Comparison of ENCODE assay signal across 1 cellular context in the genomic region with DNA sequence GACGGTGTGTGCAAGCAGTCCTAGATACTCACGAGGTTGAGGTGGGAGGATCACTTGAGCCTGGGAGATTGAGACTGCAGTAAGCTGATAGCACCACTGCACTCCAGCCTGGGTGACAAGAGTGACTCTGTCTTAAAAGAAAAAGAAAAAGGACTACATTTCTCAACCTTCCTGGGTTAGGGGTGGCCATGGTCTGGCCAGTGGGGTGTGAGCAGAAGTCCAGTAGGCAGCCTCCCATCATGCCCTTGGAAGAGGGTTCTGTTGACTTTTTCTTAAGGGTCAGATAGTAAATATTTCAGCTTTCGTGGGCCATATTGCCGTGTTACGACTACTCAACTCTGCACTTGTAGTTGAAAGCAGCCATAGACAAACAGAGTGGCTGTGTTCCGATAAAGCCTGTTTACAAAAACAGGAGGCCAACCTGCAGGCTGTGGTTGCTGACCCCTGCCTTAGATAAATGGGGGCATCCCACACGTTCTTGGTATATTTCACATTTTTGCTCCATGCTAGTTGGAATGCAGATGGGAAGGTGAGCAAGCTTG.
TF ChIP-seq lines count a peak whose summit lies in the region.

No MANE protein-coding gene starts in this region.

TF ChIP-seq in K562, 482 proteins besides CTCF, POLR2A, EP300 and RAD21 (continued from another document and continues in another):
- TF ChIP-seq, protein P1, sequence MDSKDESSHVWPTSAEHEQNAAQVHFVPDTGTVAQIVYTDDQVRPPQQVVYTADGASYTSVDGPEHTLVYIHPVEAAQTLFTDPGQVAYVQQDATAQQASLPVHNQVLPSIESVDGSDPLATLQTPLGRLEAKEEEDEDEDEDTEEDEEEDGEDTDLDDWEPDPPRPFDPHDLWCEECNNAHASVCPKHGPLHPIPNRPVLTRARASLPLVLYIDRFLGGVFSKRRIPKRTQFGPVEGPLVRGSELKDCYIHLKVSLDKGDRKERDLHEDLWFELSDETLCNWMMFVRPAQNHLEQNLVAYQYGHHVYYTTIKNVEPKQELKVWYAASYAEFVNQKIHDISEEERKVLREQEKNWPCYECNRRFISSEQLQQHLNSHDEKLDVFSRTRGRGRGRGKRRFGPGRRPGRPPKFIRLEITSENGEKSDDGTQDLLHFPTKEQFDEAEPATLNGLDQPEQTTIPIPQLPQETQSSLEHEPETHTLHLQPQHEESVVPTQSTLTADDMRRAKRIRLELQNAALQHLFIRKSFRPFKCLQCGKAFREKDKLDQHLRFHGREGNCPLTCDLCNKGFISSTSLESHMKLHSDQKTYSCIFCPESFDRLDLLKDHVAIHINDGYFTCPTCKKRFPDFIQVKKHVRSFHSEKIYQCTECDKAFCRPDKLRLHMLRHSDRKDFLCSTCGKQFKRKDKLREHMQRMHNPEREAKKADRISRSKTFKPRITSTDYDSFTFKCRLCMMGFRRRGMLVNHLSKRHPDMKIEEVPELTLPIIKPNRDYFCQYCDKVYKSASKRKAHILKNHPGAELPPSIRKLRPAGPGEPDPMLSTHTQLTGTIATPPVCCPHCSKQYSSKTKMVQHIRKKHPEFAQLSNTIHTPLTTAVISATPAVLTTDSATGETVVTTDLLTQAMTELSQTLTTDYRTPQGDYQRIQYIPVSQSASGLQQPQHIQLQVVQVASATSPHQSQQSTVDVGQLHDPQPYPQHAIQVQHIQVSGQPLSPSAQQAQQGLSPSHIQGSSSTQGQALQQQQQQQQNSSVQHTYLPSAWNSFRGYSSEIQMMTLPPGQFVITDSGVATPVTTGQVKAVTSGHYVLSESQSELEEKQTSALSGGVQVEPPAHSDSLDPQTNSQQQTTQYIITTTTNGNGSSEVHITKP (IDR thresholded peaks at IDR 0.05; ENCODE audit: partially characterized antibody) = peak; percentile 93
- TF ChIP-seq TCFL5 (CRISPR knock-in tag; conservative IDR thresholded peaks at IDR 0.05) (no peak), ELF1 (tag; IDR thresholded peaks at IDR 0.05) (peak; percentile 23; the same call in 1 of the 2 replicates), ZNF23 (CRISPR knock-in tag; IDR thresholded peaks at IDR 0.05) (no peak), POLR2AphosphoS5 (IDR thresholded peaks at IDR 0.05; ENCODE audit: control insufficient read depth, insufficient read depth, low read depth, low read length) (peak; percentile 80), ZNF232 (CRISPR knock-in tag; IDR thresholded peaks at IDR 0.05) (no peak), FIP1L1 (IDR thresholded peaks at IDR 0.05; ENCODE audit: low read depth, low read length, poor library complexity, severe bottlenecking) (no peak), CHCHD3 (CRISPR knock-in tag; IDR thresholded peaks at IDR 0.05) (no peak), KDM1A (IDR thresholded peaks at IDR 0.05) (peak; percentile 63 to 67), NCOR1 (IDR thresholded peaks at IDR 0.05) (peak; percentile 88), MTA1 (IDR thresholded peaks at IDR 0.05; ENCODE audit: borderline replicate concordance) (no peak), NUFIP1 (IDR thresholded peaks at IDR 0.05; ENCODE audit: partially characterized antibody) (no peak), ZNF140 (CRISPR knock-in tag; IDR thresholded peaks at IDR 0.05) (no peak), ZNF274 (IDR thresholded peaks at IDR 0.05; ENCODE audit: borderline replicate concordance, low read depth, low read length) (no peak), NRF1 (conservative IDR thresholded peaks at IDR 0.05 in 1 of 2, IDR thresholded peaks at IDR 0.05 in 1 of 2) (peak; percentile 58; a peak in 2 of 4 replicates), CCNT2 (IDR thresholded peaks at IDR 0.05; ENCODE audit: borderline replicate concordance, extremely low read depth, insufficient read length, low read depth, low read length) (peak; percentile 57), PHTF2 (CRISPR knock-in tag; IDR thresholded peaks at IDR 0.05) (no peak), TOE1 (IDR thresholded peaks at IDR 0.05; ENCODE audit: borderline replicate concordance) (peak; percentile 64; the same call in 1 of the 2 replicates), TOE1 (CRISPR knock-in tag; IDR thresholded peaks at IDR 0.05; ENCODE audit: borderline replicate concordance, low read depth) (no peak), POLR2H (tag; IDR thresholded peaks at IDR 0.05; ENCODE audit: low read depth) (no peak), PHB (CRISPR knock-in tag; IDR thresholded peaks at IDR 0.05) (no peak), MAFG (tag; conservative IDR thresholded peaks at IDR 0.05) (no peak), NR2F6 (CRISPR knock-in tag; IDR thresholded peaks at IDR 0.05) (no peak), FOXM1 (IDR thresholded peaks at IDR 0.05; ENCODE audit: low read depth) (peak; percentile 69), FOXM1 (CRISPR knock-in tag; IDR thresholded peaks at IDR 0.05; ENCODE audit: low read depth) (no peak), CREM (IDR thresholded peaks at IDR 0.05; ENCODE audit: low read depth) (peak; percentile 69), HDAC1 (IDR thresholded peaks at IDR 0.05) (peak in 1 of 2 experiments; percentile 64; a peak in 2 of 4 replicates), TRIM24 (IDR thresholded peaks at IDR 0.05) (peak; percentile 24 to 51; a peak in 1 of 4 replicates), HDAC6 (IDR thresholded peaks at IDR 0.05; ENCODE audit: low read depth, low read length) (no peak), SMARCC2 (IDR thresholded peaks at IDR 0.05; ENCODE audit: low read depth) (peak; percentile 85; the same call in 1 of the 2 replicates), MTA3 (IDR thresholded peaks at IDR 0.05; ENCODE audit: borderline replicate concordance) (peak; percentile 59; the same call in 1 of the 2 replicates), ATF1 (CRISPR knock-in tag; IDR thresholded peaks at IDR 0.05) (no peak), ATF1 (tag; IDR thresholded peaks at IDR 0.05) (peak; percentile 58), ZNF644 (tag; IDR thresholded peaks at IDR 0.05; ENCODE audit: low read depth) (peak; percentile 63; the same call in 1 of the 2 replicates), PML (IDR thresholded peaks at IDR 0.05; ENCODE audit: low read length) (peak; percentile 73), TCF3 (CRISPR knock-in tag; IDR thresholded peaks at IDR 0.05) (peak; percentile 85), ZNF695 (CRISPR knock-in tag; IDR thresholded peaks at IDR 0.05) (no peak), ZNF77 (CRISPR knock-in tag; IDR thresholded peaks at IDR 0.05) (no peak), SRSF9 (IDR thresholded peaks at IDR 0.05; ENCODE audit: borderline replicate concordance, low read depth, low read length) (no peak), MIER1 (IDR thresholded peaks at IDR 0.05; ENCODE audit: low read depth) (no peak), RBM39 (optimal IDR thresholded peaks at IDR 0.05; ENCODE audit: low read depth, low read length) (no peak), ZZZ3 (IDR thresholded peaks at IDR 0.05) (no peak), NFE2L1 (tag; IDR thresholded peaks at IDR 0.05; ENCODE audit: borderline replicate concordance, low read depth) (no peak), ZBTB1 (CRISPR knock-in tag; IDR thresholded peaks at IDR 0.05; ENCODE audit: borderline replicate concordance, low read depth) (no peak), MTA2 (IDR thresholded peaks at IDR 0.05; ENCODE audit: low read depth) (peak; percentile 84), ARID1B (IDR thresholded peaks at IDR 0.05) (peak; percentile 97), GTF2F1 (IDR thresholded peaks at IDR 0.05; ENCODE audit: low read depth, low read length) (no peak), ZNF57 (CRISPR knock-in tag; IDR thresholded peaks at IDR 0.05) (no peak), U2AF1 (optimal IDR thresholded peaks at IDR 0.05; ENCODE audit: low read depth, low read length) (no peak), RNF2 (IDR thresholded peaks at IDR 0.05) (0 out of 2 replicates have a peak, but pooled peaks have one; percentile 48)
- TF ChIP-seq, protein P2, sequence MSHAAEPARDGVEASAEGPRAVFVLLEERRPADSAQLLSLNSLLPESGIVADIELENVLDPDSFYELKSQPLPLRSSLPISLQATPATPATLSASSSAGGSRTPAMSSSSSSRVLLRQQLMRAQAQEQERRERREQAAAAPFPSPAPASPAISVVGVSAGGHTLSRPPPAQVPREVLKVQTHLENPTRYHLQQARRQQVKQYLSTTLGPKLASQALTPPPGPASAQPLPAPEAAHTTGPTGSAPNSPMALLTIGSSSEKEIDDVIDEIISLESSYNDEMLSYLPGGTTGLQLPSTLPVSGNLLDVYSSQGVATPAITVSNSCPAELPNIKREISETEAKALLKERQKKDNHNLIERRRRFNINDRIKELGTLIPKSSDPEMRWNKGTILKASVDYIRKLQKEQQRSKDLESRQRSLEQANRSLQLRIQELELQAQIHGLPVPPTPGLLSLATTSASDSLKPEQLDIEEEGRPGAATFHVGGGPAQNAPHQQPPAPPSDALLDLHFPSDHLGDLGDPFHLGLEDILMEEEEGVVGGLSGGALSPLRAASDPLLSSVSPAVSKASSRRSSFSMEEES (CRISPR knock-in tag; IDR thresholded peaks at IDR 0.05) = no peak
- TF ChIP-seq, protein P3, sequence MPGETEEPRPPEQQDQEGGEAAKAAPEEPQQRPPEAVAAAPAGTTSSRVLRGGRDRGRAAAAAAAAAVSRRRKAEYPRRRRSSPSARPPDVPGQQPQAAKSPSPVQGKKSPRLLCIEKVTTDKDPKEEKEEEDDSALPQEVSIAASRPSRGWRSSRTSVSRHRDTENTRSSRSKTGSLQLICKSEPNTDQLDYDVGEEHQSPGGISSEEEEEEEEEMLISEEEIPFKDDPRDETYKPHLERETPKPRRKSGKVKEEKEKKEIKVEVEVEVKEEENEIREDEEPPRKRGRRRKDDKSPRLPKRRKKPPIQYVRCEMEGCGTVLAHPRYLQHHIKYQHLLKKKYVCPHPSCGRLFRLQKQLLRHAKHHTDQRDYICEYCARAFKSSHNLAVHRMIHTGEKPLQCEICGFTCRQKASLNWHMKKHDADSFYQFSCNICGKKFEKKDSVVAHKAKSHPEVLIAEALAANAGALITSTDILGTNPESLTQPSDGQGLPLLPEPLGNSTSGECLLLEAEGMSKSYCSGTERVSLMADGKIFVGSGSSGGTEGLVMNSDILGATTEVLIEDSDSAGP (CRISPR knock-in tag; IDR thresholded peaks at IDR 0.05) = no peak
- TF ChIP-seq, protein P4, sequence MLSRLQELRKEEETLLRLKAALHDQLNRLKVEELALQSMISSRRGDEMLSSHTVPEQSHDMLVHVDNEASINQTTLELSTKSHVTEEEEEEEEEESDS (CRISPR knock-in tag; IDR thresholded peaks at IDR 0.05) = no peak
- TF ChIP-seq, protein P5, sequence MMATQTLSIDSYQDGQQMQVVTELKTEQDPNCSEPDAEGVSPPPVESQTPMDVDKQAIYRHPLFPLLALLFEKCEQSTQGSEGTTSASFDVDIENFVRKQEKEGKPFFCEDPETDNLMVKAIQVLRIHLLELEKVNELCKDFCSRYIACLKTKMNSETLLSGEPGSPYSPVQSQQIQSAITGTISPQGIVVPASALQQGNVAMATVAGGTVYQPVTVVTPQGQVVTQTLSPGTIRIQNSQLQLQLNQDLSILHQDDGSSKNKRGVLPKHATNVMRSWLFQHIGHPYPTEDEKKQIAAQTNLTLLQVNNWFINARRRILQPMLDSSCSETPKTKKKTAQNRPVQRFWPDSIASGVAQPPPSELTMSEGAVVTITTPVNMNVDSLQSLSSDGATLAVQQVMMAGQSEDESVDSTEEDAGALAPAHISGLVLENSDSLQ (IDR thresholded peaks at IDR 0.05) = peak; percentile 50; the same call in 1 of the 2 replicates
- TF ChIP-seq, protein P6, sequence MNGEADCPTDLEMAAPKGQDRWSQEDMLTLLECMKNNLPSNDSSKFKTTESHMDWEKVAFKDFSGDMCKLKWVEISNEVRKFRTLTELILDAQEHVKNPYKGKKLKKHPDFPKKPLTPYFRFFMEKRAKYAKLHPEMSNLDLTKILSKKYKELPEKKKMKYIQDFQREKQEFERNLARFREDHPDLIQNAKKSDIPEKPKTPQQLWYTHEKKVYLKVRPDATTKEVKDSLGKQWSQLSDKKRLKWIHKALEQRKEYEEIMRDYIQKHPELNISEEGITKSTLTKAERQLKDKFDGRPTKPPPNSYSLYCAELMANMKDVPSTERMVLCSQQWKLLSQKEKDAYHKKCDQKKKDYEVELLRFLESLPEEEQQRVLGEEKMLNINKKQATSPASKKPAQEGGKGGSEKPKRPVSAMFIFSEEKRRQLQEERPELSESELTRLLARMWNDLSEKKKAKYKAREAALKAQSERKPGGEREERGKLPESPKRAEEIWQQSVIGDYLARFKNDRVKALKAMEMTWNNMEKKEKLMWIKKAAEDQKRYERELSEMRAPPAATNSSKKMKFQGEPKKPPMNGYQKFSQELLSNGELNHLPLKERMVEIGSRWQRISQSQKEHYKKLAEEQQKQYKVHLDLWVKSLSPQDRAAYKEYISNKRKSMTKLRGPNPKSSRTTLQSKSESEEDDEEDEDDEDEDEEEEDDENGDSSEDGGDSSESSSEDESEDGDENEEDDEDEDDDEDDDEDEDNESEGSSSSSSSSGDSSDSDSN (IDR thresholded peaks at IDR 0.05; ENCODE audit: borderline replicate concordance in 1 of 2, low read depth in 2 of 2, low read length in 2 of 2) = 0 out of 4 replicates have a peak, but pooled peaks of 1 of the 2 experiments have one; percentile 50
- TF ChIP-seq, protein P7, sequence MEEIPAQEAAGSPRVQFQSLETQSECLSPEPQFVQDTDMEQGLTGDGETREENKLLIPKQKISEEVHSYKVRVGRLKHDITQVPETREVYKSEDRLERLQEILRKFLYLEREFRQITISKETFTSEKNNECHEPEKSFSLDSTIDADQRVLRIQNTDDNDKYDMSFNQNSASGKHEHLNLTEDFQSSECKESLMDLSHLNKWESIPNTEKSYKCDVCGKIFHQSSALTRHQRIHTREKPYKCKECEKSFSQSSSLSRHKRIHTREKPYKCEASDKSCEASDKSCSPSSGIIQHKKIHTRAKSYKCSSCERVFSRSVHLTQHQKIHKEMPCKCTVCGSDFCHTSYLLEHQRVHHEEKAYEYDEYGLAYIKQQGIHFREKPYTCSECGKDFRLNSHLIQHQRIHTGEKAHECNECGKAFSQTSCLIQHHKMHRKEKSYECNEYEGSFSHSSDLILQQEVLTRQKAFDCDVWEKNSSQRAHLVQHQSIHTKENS (CRISPR knock-in tag; IDR thresholded peaks at IDR 0.05) = no peak
- TF ChIP-seq, protein P8, sequence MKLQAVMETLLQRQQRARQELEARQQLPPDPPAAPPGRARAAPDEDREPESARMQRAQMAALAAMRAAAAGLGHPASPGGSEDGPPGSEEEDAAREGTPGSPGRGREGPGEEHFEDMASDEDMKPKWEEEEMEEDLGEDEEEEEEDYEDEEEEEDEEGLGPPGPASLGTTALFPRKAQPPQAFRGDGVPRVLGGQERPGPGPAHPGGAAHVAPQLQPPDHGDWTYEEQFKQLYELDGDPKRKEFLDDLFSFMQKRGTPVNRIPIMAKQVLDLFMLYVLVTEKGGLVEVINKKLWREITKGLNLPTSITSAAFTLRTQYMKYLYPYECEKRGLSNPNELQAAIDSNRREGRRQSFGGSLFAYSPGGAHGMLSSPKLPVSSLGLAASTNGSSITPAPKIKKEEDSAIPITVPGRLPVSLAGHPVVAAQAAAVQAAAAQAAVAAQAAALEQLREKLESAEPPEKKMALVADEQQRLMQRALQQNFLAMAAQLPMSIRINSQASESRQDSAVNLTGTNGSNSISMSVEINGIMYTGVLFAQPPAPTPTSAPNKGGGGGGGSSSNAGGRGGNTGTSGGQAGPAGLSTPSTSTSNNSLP (IDR thresholded peaks at IDR 0.05; ENCODE audit: borderline replicate concordance, low read depth, low read length) = peak; percentile 56
- TF ChIP-seq, protein P9, sequence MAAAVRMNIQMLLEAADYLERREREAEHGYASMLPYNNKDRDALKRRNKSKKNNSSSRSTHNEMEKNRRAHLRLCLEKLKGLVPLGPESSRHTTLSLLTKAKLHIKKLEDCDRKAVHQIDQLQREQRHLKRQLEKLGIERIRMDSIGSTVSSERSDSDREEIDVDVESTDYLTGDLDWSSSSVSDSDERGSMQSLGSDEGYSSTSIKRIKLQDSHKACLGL (CRISPR knock-in tag; IDR thresholded peaks at IDR 0.05; ENCODE audit: borderline replicate concordance, poor library complexity, severe bottlenecking) = no peak
